Comparison of ENCODE assay signal across 1 cellular context in the genomic region with DNA sequence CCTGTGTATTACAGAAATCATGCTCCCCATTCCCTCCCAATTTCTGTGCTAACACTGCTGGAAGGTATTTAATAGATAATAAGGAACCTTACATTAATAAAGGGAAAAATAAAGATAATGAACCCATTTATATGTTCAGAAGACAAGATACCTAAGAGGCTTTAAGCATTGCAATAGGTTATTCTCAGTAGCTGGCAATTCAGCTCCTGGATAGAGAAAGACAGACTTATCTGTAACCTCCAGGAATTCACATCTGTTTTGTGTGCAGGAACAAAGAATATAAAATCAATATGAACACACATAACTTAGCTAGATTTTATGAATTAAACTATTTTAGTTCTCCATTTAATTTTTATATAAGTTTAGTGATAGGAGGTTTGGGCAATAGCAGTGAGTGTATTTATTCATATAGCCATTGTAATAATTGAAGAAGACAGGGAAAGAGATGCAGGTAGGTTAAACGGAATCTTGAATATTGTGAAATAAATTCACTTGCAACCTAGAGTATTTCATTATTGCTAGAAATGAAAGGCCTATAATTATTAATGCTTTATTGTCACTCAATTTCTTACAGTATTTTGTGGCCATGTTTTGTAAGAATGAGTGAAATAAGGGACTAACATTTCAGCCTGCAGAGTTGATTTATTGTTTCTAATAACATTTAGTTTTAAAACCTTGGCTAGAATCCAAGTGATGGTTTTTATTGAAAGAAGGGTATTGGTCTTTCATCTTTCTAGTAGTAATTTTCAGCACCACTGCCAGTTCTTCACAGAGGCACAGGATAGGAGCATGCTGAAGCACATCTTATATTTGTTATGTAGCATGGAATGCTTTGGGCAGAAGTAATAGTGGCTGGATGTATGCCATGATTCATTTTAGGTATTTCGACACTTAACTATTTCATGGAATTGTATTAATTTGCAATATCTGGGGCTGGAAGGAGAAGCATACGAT.
TF ChIP-seq lines count a peak whose summit lies in the region.

No MANE protein-coding gene starts in this region.

TF ChIP-seq in SK-N-SH, 30 proteins besides CTCF, POLR2A, EP300 and RAD21 (continued from another document):
- TF ChIP-seq, protein P1, sequence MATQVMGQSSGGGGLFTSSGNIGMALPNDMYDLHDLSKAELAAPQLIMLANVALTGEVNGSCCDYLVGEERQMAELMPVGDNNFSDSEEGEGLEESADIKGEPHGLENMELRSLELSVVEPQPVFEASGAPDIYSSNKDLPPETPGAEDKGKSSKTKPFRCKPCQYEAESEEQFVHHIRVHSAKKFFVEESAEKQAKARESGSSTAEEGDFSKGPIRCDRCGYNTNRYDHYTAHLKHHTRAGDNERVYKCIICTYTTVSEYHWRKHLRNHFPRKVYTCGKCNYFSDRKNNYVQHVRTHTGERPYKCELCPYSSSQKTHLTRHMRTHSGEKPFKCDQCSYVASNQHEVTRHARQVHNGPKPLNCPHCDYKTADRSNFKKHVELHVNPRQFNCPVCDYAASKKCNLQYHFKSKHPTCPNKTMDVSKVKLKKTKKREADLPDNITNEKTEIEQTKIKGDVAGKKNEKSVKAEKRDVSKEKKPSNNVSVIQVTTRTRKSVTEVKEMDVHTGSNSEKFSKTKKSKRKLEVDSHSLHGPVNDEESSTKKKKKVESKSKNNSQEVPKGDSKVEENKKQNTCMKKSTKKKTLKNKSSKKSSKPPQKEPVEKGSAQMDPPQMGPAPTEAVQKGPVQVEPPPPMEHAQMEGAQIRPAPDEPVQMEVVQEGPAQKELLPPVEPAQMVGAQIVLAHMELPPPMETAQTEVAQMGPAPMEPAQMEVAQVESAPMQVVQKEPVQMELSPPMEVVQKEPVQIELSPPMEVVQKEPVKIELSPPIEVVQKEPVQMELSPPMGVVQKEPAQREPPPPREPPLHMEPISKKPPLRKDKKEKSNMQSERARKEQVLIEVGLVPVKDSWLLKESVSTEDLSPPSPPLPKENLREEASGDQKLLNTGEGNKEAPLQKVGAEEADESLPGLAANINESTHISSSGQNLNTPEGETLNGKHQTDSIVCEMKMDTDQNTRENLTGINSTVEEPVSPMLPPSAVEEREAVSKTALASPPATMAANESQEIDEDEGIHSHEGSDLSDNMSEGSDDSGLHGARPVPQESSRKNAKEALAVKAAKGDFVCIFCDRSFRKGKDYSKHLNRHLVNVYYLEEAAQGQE (IDR thresholded peaks at IDR 0.05; ENCODE audit: low read depth, low read length): peak; percentile 88
- TF ChIP-seq YY1 (IDR thresholded peaks at IDR 0.05; ENCODE audit: low read depth) (no peak), NFIC (IDR thresholded peaks at IDR 0.05; ENCODE audit: borderline replicate concordance) (no peak)
